23 cellular contexts compared by ENCODE assay signal in the genomic region with DNA sequence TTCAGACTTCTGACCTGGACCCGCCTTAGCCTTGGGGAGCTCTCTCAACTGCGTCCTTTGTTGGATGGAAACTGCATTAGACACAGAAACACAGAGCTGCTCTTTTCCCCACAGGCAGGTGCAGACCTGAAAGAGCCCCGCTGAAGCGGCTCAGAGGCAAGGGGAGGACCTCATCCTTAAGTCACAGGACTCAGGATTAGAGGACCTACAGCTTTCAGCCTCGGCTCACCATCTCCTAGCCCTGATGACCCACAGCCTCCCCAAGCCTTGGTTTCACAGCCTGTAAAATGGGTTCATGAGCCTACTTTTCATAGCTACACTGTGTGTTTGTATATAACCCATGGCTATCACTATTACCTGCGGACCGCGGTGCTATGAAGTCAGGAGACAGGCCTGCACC. TPM values are rescaled to one million over a fixed set of nuclear protein-coding genes. Genes with fewer than 3 reads are reported as not detected.
DNase-seq lines count a peak whose midpoint lies in the region; ATAC-seq, FAIRE-seq and TF ChIP-seq lines count a peak whose summit lies in the region.
"Had no signal": no experiment of that assay in that cellular context is flagged by ENCODE, and none has a peak within 500 bp of the region (broad histone marks: within the 10 kb centered on the region; RNA-seq: fewer than 3 reads in every experiment).

No MANE protein-coding gene starts in this region.

- CTCF ChIA-PET in K562 (lab: Yijun Ruan, JAX; ENCODE audit: low intra/inter-chr PET ratio): no interaction called here
- CTCF ChIA-PET in CD4-positive, alpha-beta T cell (lab: Charles Lee): no interaction called here

- H3K27ac Mint-ChIP-seq in activated naive CD8-positive, alpha-beta T cell treated with anti-CD3 and anti-CD28 coated beads, Interleukin-2, amount 10 ng/mL, durations not matched to agents 7 days and 5 days: no peak overlapping the region
- no peak overlapping the region for H3K27ac Mint-ChIP-seq in activated naive CD8-positive, alpha-beta T cell treated with anti-CD3 and anti-CD28 coated beads for 36 hours
- H3K27ac Mint-ChIP-seq in CD4-positive, alpha-beta T cell: no peak overlapping the region
- H3K27ac Mint-ChIP-seq: activated CD4-positive, alpha-beta T cell treated with anti-CD3 and anti-CD28 coated beads, Interleukin-2, amount 10 ng/mL, durations not matched to agents 24 days and 14 days; GM23338; IgD-negative memory B cell; T-cell had no signal

- H3K27me3 ChIP-seq in K562 (ENCODE audit: control insufficient read depth in 2 of 2, insufficient read depth in 2 of 2, low read length in 2 of 2) (no peaks in the 10 kb centered on the region), lower lobe of right lung (ENCODE audit: low read depth) (no peaks in the 10 kb centered on the region), upper lobe of left lung (no peaks in the 10 kb centered on the region)
- no peaks in the 10 kb centered on the region for H3K27me3 ChIP-seq in CD4-positive, alpha-beta T cell (ENCODE audit: control insufficient read depth, insufficient read depth, low read length)
- H3K27me3 ChIP-seq: ascending aorta, neural progenitor cell had no signal

- H3K27me3 Mint-ChIP-seq in activated naive CD8-positive, alpha-beta T cell treated with anti-CD3 and anti-CD28 coated beads, Interleukin-2, amount 10 ng/mL, durations not matched to agents 7 days and 5 days: no peaks in the 10 kb centered on the region
- no peaks in the 10 kb centered on the region for H3K27me3 Mint-ChIP-seq in activated naive CD8-positive, alpha-beta T cell treated with anti-CD3 and anti-CD28 coated beads for 36 hours
- no peaks in the 10 kb centered on the region for H3K27me3 Mint-ChIP-seq in CD4-positive, alpha-beta T cell
- H3K27me3 Mint-ChIP-seq: activated CD4-positive, alpha-beta T cell treated with anti-CD3 and anti-CD28 coated beads, Interleukin-2, amount 10 ng/mL, durations not matched to agents 24 days and 14 days; IgD-negative memory B cell; T-cell had no signal

- H3K9ac ChIP-seq in K562 (ENCODE audit: insufficient read depth in 1 of 2, low read depth in 2 of 2, low read length in 2 of 2): no peak overlapping the region
- H3K9ac ChIP-seq: neural progenitor cell had no signal

- no peaks in the 10 kb centered on the region for H3K9me3 ChIP-seq in K562 (replicated peaks; ENCODE audit: control insufficient read depth, insufficient read depth, low read depth, low read length)
- no peaks in the 10 kb centered on the region for H3K9me3 ChIP-seq in lower lobe of right lung
- no peaks in the 10 kb centered on the region for H3K9me3 ChIP-seq in upper lobe of left lung
- no peaks in the 10 kb centered on the region for H3K9me3 ChIP-seq in CD4-positive, alpha-beta T cell (ENCODE audit: control insufficient read depth, low read length)
- H3K9me3 ChIP-seq: ascending aorta, prostate gland had no signal

- intact Hi-C loops in K562 (cut with micrococcal nuclease) (no loop called here), lower lobe of right lung (cut with DNase I) (no loop called here)
- intact Hi-C loops in CD4-positive, alpha-beta T cell (cut with DNase I, micrococcal nuclease): no loop called here

- DNase-seq in activated naive CD8-positive, alpha-beta T cell treated with anti-CD3 and anti-CD28 coated beads, Interleukin-2, amount 10 ng/mL, durations not matched to agents 7 days and 5 days: peak; percentile 19
- DNase-seq in activated naive CD8-positive, alpha-beta T cell treated with anti-CD3 and anti-CD28 coated beads for 36 hours: no peak
- no peak for DNase-seq in K562 (ENCODE audit: extremely low read depth in 1 of 4, low spot score in 3 of 4)
- no peak for DNase-seq in lower lobe of right lung
- peak in 1 of 2 donors; percentile 15 for DNase-seq in upper lobe of left lung
- no peak for DNase-seq in erythroblast (lab: John Stamatoyannopoulos, UW)
- DNase-seq in CD4-positive, alpha-beta T cell: no peak
- DNase-seq in superior temporal gyrus (ENCODE audit: extremely low spot score): no peak
- DNase-seq: activated CD4-positive, alpha-beta T cell treated with anti-CD3 and anti-CD28 coated beads, Interleukin-2, amount 10 ng/mL, durations not matched to agents 24 days and 14 days; activated naive CD4-positive, alpha-beta T cell; cerebellar nuclear complex; effector memory CD4-positive, alpha-beta T cell; NCI-H1694; SHP77 treated with DMSO at 0.1 percent for 48 hours; stimulated activated CD4-positive, alpha-beta T cell treated with anti-CD3 and anti-CD28 coated beads, Interleukin-4, amount 100 ng/mL, for 1 hour; T-cell had no signal

- no peaks in the 10 kb centered on the region for H3K9me3 Mint-ChIP-seq in activated naive CD8-positive, alpha-beta T cell treated with anti-CD3 and anti-CD28 coated beads, Interleukin-2, amount 10 ng/mL, durations not matched to agents 7 days and 5 days
- no peaks in the 10 kb centered on the region for H3K9me3 Mint-ChIP-seq in activated naive CD8-positive, alpha-beta T cell treated with anti-CD3 and anti-CD28 coated beads for 36 hours
- H3K9me3 Mint-ChIP-seq in CD4-positive, alpha-beta T cell: no peaks in the 10 kb centered on the region
- H3K9me3 Mint-ChIP-seq: activated CD4-positive, alpha-beta T cell treated with anti-CD3 and anti-CD28 coated beads, Interleukin-2, amount 10 ng/mL, durations not matched to agents 24 days and 14 days; GM23338; IgD-negative memory B cell; neural progenitor cell; T-cell had no signal

- peaks cover 24% of the 10 kb centered on the region for H3K4me1 Mint-ChIP-seq in activated naive CD8-positive, alpha-beta T cell treated with anti-CD3 and anti-CD28 coated beads, Interleukin-2, amount 10 ng/mL, durations not matched to agents 7 days and 5 days
- peaks cover 13% of the 10 kb centered on the region for H3K4me1 Mint-ChIP-seq in activated naive CD8-positive, alpha-beta T cell treated with anti-CD3 and anti-CD28 coated beads for 36 hours
- H3K4me1 Mint-ChIP-seq in CD4-positive, alpha-beta T cell (ENCODE audit: low read depth): peaks cover 45% of the 10 kb centered on the region

- BruUV-seq in K562 (replicated peaks; lab: Mats Ljungman, UMichigan): no TSS peak

- H3K79me2 ChIP-seq in K562 (ENCODE audit: control insufficient read depth, insufficient read depth, low read length): no peaks in the 10 kb centered on the region

- no peaks in the 10 kb centered on the region for H3K9me1 ChIP-seq in K562 (ENCODE audit: control insufficient read depth, insufficient read depth, low read length)

- H3K4me2 ChIP-seq in K562 (ENCODE audit: insufficient read depth, low read length): no peak overlapping the region
- H3K4me2 ChIP-seq: GM23338, neural progenitor cell, smooth muscle cell had no signal

- peaks cover 9% of the 10 kb centered on the region for H3K36me3 Mint-ChIP-seq in activated naive CD8-positive, alpha-beta T cell treated with anti-CD3 and anti-CD28 coated beads, Interleukin-2, amount 10 ng/mL, durations not matched to agents 7 days and 5 days
- H3K36me3 Mint-ChIP-seq in activated naive CD8-positive, alpha-beta T cell treated with anti-CD3 and anti-CD28 coated beads for 36 hours: peaks cover 4% of the 10 kb centered on the region
- no peaks in the 10 kb centered on the region for H3K36me3 Mint-ChIP-seq in CD4-positive, alpha-beta T cell (ENCODE audit: low read depth)
- H3K36me3 Mint-ChIP-seq: T-cell had no signal

- no peak overlapping the region for H2AFZ ChIP-seq in K562 (ENCODE audit: low read depth, low read length)
- H2AFZ ChIP-seq: GM23338, neural progenitor cell had no signal

- no peak for FAIRE-seq in K562 (lab: Jason Lieb, UNC)
- FAIRE-seq: urothelium cell line had no signal

- no peak for TF ChIP-seq CTCF in K562 (IDR thresholded peaks at IDR 0.05 in 2 of 3, conservative IDR thresholded peaks at IDR 0.05 in 1 of 3; ENCODE audit: insufficient read depth in 2 of 3, low read depth in 1 of 3, low read length in 3 of 3)
- no peak for TF ChIP-seq CTCF in lower lobe of right lung (IDR thresholded peaks at IDR 0.05)
- no peak for TF ChIP-seq CTCF in upper lobe of left lung (IDR thresholded peaks at IDR 0.05)
- TF ChIP-seq CTCF in CD4-positive, alpha-beta T cell (IDR thresholded peaks at IDR 0.05): no peak

- no peak for TF ChIP-seq RAD21 in K562 (CRISPR knock-in tag; conservative IDR thresholded peaks at IDR 0.05 in 1 of 2, IDR thresholded peaks at IDR 0.05 in 1 of 2)

- in situ Hi-C loops in K562 (cut with MboI): no loop called here

- WGBS in K562 (ENCODE audit: insufficient coverage, low coverage, missing lambda C conversion rate): 75% methylated on average over 8 of the region's 8 CpGs
- 98 to 100% methylated on average over 7 of the region's 8 CpGs for WGBS in upper lobe of left lung, 2 donors

- H3K4me1 ChIP-seq in K562 (replicated peaks in 1 of 2; ENCODE audit: control insufficient read depth in 2 of 2, insufficient read depth in 2 of 2, low read length in 2 of 2) (peaks cover 0 to 11% of the 10 kb centered on the region in 2 experiments; a peak in 3 of 5 replicates), lower lobe of right lung (peaks cover 53% of the 10 kb centered on the region), upper lobe of left lung (peaks cover 29 to 47% (median 35%) of the 10 kb centered on the region in 4 donors)
- H3K4me1 ChIP-seq: ascending aorta, prostate gland had no signal

- H3K36me3 ChIP-seq in K562 (ENCODE audit: control insufficient read depth, insufficient read depth, low read length) (no peaks in the 10 kb centered on the region), lower lobe of right lung (peaks cover 6% of the 10 kb centered on the region), upper lobe of left lung (no peaks in the 10 kb centered on the region)
- H3K36me3 ChIP-seq: ascending aorta, neural progenitor cell, prostate gland had no signal

- TF ChIP-seq POLR2A in K562 (conservative IDR thresholded peaks at IDR 0.05): no peak
- TF ChIP-seq POLR2A in upper lobe of left lung (IDR thresholded peaks at IDR 0.05): no peak
- TF ChIP-seq POLR2A in erythroblast (IDR thresholded peaks at IDR 0.05; ENCODE audit: low read length): no peak

- POLR2A ChIA-PET in activated naive CD8-positive, alpha-beta T cell treated with anti-CD3 and anti-CD28 coated beads, Interleukin-2, amount 10 ng/mL, durations not matched to agents 7 days and 5 days (lab: Charles Lee): interaction anchor here (0.6 to 0.9 kb wide), 2 partner anchors 10 to 46 kb away, joined by 3 read pairs; no protein-coding TSS in a partner anchor
- POLR2A ChIA-PET in K562 (lab: Yijun Ruan, JAX): interaction anchor here (0.6 to 1.6 kb wide), 5 partner anchors 13 to 268 kb away, joined by 3 to 5 read pairs (median 3); no protein-coding TSS in a partner anchor
- POLR2A ChIA-PET in CD4-positive, alpha-beta T cell (lab: Charles Lee): no interaction called here

- no peak for ATAC-seq in activated naive CD8-positive, alpha-beta T cell treated with anti-CD3 and anti-CD28 coated beads, Interleukin-2, amount 10 ng/mL, durations not matched to agents 7 days and 5 days (ENCODE audit: low read depth)
- ATAC-seq in K562 (no peak), lower lobe of right lung (no peak), upper lobe of left lung (ENCODE audit: low FRiP score in 2 of 2) (no peak)
- no peak for ATAC-seq in CD4-positive, alpha-beta T cell (ENCODE audit: poor library complexity)
- ATAC-seq: GM23338, T-cell had no signal

- H3K27ac ChIP-seq in K562 (ENCODE audit: extremely low read depth, low read depth, low read length) (no peak overlapping the region), lower lobe of right lung (peak overlapping the region; percentile 78), upper lobe of left lung (peak overlapping the region; percentile 77 to 90 (median 89))
- no peak overlapping the region for H3K27ac ChIP-seq in CD4-positive, alpha-beta T cell (ENCODE audit: low read depth, low read length)
- H3K27ac ChIP-seq: neural progenitor cell, prostate gland had no signal

- no peak overlapping the region for H3K4me3 Mint-ChIP-seq in activated naive CD8-positive, alpha-beta T cell treated with anti-CD3 and anti-CD28 coated beads, Interleukin-2, amount 10 ng/mL, durations not matched to agents 7 days and 5 days
- no peak overlapping the region for H3K4me3 Mint-ChIP-seq in activated naive CD8-positive, alpha-beta T cell treated with anti-CD3 and anti-CD28 coated beads for 36 hours
- H3K4me3 Mint-ChIP-seq in CD4-positive, alpha-beta T cell: no peak overlapping the region
- H3K4me3 Mint-ChIP-seq: activated CD4-positive, alpha-beta T cell treated with anti-CD3 and anti-CD28 coated beads, Interleukin-2, amount 10 ng/mL, durations not matched to agents 24 days and 14 days; GM23338; neural progenitor cell; T-cell had no signal

- H4K20me1 ChIP-seq in K562 (replicated peaks; ENCODE audit: control insufficient read depth, insufficient read depth, low read length): no peaks in the 10 kb centered on the region; the same call in 1 of the 2 replicates

- TF ChIP-seq EP300 in K562 (IDR thresholded peaks at IDR 0.05; ENCODE audit: low read length) (no peak), upper lobe of left lung (IDR thresholded peaks at IDR 0.05) (no peak)

- H3K4me3 ChIP-seq in K562: no peak overlapping the region
- H3K4me3 ChIP-seq in lower lobe of right lung: no peak overlapping the region
- no peak overlapping the region for H3K4me3 ChIP-seq in upper lobe of left lung
- H3K4me3 ChIP-seq: ascending aorta, GM23338, neural progenitor cell, prostate gland, smooth muscle cell had no signal

RNA-seq across cellular contexts. Expression of a gene that starts 20.0 kb away (rescaled TPM):
- total RNA-seq in activated naive CD8-positive, alpha-beta T cell treated with anti-CD3 and anti-CD28 coated beads, Interleukin-2, amount 10 ng/mL, durations not matched to agents 7 days and 5 days: 10 to 100 TPM; 15.4 to 16.7 TPM
- 10 to 100 TPM; 17.8 to 17.9 TPM for total RNA-seq in activated naive CD8-positive, alpha-beta T cell treated with anti-CD3 and anti-CD28 coated beads for 36 hours
- total RNA-seq in K562 (2011; cell fraction: chromatin; rRNA removed; ENCODE audit: low replicate concordance): 2.3 and 8.1 TPM in 2 replicates
- total RNA-seq in K562 (2011; cell fraction: nucleolus; rRNA removed): 5.5 TPM in 2 replicates
- 4.4 TPM in 2 replicates for total RNA-seq in K562 (2011; cell fraction: nucleoplasm; rRNA removed)
- total RNA-seq in K562 (2014; rRNA removed): 5.9 and 6.3 TPM in 2 replicates
- 2.8 and 5.2 TPM in 2 replicates for total RNA-seq in K562 (2014; rRNA removed; fragmentation: Illumina TruSeq; extraction: Trizol)
- total RNA-seq in K562 (2015; rRNA removed; fragmentation: Illumina TruSeq; extraction: Trizol): 6.0 and 6.2 TPM in 2 replicates
- total RNA-seq in K562 (2021): 14.2 and 16.7 TPM in 2 replicates
- polyA plus RNA-seq in K562 (2011; rRNA removed): 2.0 and 2.5 TPM in 2 replicates
- polyA plus RNA-seq in K562 (2011; cell fraction: cytosol; rRNA removed): 3.7 and 4.2 TPM in 2 replicates
- polyA plus RNA-seq in K562 (2011; cell fraction: nucleus; rRNA removed): 3.1 and 6.2 TPM in 2 replicates
- 4.2 and 6.5 TPM in 2 replicates for polyA plus RNA-seq in K562 (2012)
- 4.6 and 8.0 TPM in 2 replicates for polyA plus RNA-seq in K562 (2014; fragmentation: Illumina TruSeq; extraction: Trizol)
- polyA plus RNA-seq in K562 (2014; fragmentation: Nextera tagmentation; extraction: Ambion mirVana): under 1 TPM; 0.56 to 0.63 TPM
- 4.3 and 6.2 TPM in 2 replicates for polyA plus RNA-seq in K562 (2014; rRNA removed)
- polyA minus RNA-seq in K562 (2011; rRNA and poly(A)+ RNA removed): 1.4 and 2.5 TPM in 2 replicates
- 7.5 and 8.4 TPM in 2 replicates for polyA minus RNA-seq in K562 (2011; cell fraction: cytosol; rRNA and poly(A)+ RNA removed)
- polyA minus RNA-seq in K562 (2011; cell fraction: nucleus; rRNA and poly(A)+ RNA removed): 2.2 and 3.3 TPM in 2 replicates
- total RNA-seq in lower lobe of right lung: 50.7 TPM
- total RNA-seq in upper lobe of left lung: 10 to 100 TPM; 26.0 to 51.3 (median 44.5) TPM
- total RNA-seq in CD4-positive, alpha-beta T cell: 1 to 10 TPM; 6.5 to 7.7 TPM

Comparison
In these comparisons a context has a peak if more than half of its experiments do, and no peak if none do; other contexts are left out.
1. H3K27ac ChIP-seq: peak in lower lobe of right lung (single experiment) and upper lobe of left lung (4 of 4); none in K562 (single experiment) and CD4-positive, alpha-beta T cell (single experiment).